1 cellular context compared by ENCODE assay signal in the genomic region with DNA sequence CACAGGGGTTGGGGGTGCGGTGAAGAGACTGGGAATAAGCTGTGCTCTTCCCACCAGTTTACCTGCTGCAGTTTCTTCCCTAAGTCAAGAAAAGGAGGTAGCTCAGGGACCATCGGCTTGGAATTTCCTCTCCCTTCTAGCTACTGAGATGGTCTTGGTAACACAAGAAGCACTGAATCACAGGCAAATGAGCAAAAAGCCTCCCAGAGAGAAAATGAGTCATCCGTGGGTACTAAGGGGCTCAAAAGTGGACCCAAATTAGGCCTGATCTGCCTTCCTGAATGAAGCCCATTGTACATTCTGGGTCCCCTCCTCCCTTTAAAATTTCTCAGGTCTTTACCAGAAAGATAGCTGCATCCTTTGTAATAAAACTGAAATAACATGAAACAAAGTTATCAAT.
TF ChIP-seq lines count a peak whose summit lies in the region.

No MANE protein-coding gene starts in this region.

TF ChIP-seq in SK-N-SH treated with all-trans-retinoic acid at 6 μM for 48 hours, 23 proteins besides CTCF, POLR2A, EP300 and RAD21 (continued from another document):
- TF ChIP-seq, protein P1, sequence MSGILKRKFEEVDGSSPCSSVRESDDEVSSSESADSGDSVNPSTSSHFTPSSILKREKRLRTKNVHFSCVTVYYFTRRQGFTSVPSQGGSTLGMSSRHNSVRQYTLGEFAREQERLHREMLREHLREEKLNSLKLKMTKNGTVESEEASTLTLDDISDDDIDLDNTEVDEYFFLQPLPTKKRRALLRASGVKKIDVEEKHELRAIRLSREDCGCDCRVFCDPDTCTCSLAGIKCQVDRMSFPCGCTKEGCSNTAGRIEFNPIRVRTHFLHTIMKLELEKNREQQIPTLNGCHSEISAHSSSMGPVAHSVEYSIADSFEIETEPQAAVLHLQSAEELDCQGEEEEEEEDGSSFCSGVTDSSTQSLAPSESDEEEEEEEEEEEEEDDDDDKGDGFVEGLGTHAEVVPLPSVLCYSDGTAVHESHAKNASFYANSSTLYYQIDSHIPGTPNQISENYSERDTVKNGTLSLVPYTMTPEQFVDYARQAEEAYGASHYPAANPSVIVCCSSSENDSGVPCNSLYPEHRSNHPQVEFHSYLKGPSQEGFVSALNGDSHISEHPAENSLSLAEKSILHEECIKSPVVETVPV (CRISPR knock-in tag; IDR thresholded peaks at IDR 0.05): no peak
- no peak for TF ChIP-seq BACH2 (CRISPR knock-in tag; IDR thresholded peaks at IDR 0.05; ENCODE audit: borderline replicate concordance)
- no peak for TF ChIP-seq RARB (CRISPR knock-in tag; IDR thresholded peaks at IDR 0.05)
- TF ChIP-seq ZC3H10 (CRISPR knock-in tag; IDR thresholded peaks at IDR 0.05): no peak
- TF ChIP-seq ZFP30 (CRISPR knock-in tag; IDR thresholded peaks at IDR 0.05): no peak
- no peak for TF ChIP-seq TSHZ2 (CRISPR knock-in tag; IDR thresholded peaks at IDR 0.05)
- no peak for TF ChIP-seq CSDC2 (CRISPR knock-in tag; IDR thresholded peaks at IDR 0.05)
- TF ChIP-seq CREB5 (CRISPR knock-in tag; IDR thresholded peaks at IDR 0.05; ENCODE audit: low read depth): no peak
- TF ChIP-seq TOX (CRISPR knock-in tag; IDR thresholded peaks at IDR 0.05; ENCODE audit: borderline replicate concordance): no peak
